In the genomic region with DNA sequence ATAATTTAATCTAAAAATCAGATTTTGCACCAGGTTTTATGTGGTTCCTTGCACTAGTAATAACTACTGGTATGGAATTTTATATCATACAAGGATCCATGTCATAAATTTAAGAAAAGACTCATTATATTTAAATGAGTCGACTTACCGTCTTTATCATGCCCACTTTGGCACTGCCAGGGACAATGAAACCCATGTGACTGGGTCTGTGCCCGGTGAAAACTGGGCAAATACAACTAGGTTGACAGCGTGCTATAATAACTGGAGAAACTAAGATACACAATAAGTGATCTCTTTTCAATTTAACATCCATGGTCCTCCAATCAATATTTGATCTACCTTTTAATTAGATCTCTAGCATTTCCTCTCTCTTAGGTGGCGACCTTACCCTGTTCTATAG, we compare ENCODE assay signal across 32 cellular contexts.
"Had no signal": no experiment of that assay in that cellular context is flagged by ENCODE, and none has a peak within 500 bp of the region (broad histone marks: within the 10 kb centered on the region; RNA-seq: fewer than 3 reads in every experiment).

No MANE protein-coding gene starts in this region.

- H3K9me3 ChIP-seq: adrenal gland, colonic mucosa, gastroesophageal sphincter had no signal

- ATAC-seq: activated CD4-positive, CD25-positive, alpha-beta regulatory T cell treated with anti-CD3 and anti-CD28 coated beads, Interleukin-2, amount 50 U/mL, for 24 hours; activated CD8-positive, alpha-beta memory T cell treated with anti-CD3 and anti-CD28 coated beads, Interleukin-2, amount 10 ng/mL, durations not matched to agents 7 days and 5 days; activated CD8-positive, alpha-beta T cell treated with anti-CD3 and anti-CD28 coated beads, Interleukin-2, amount 10 ng/mL, durations not matched to agents 7 days and 5 days; activated naive CD4-positive, alpha-beta T cell treated with anti-CD3 and anti-CD28 coated beads, Interleukin-2, amount 50 U/mL, for 72 hours; gastroesophageal sphincter; T-helper 17 cell had no signal

- H3K4me1 Mint-ChIP-seq: brain had no signal

- H3K27me3 ChIP-seq: adrenal gland, breast epithelium, cardiac muscle cell, colonic mucosa, esophagus squamous epithelium, gastroesophageal sphincter had no signal

- H3K27me3 Mint-ChIP-seq: activated B cell treated with CpG ODN at 0.5 μM for 24 hours; activated CD4-positive, alpha-beta memory T cell treated with anti-CD3 and anti-CD28 coated beads for 36 hours; activated CD8-positive, alpha-beta memory T cell treated with anti-CD3 and anti-CD28 coated beads, Interleukin-2, amount 10 ng/mL, durations not matched to agents 7 days and 5 days; activated naive CD4-positive, alpha-beta T cell treated with anti-CD3 and anti-CD28 coated beads, Interleukin-2, amount 10 ng/mL, durations not matched to agents 7 days and 5 days; brain; T-helper 17 cell had no signal

- DNase-seq: activated B cell treated with CpG ODN at 0.5 μM for 24 hours; activated CD4-positive, alpha-beta memory T cell treated with anti-CD3 and anti-CD28 coated beads for 36 hours; activated CD4-positive, alpha-beta T cell treated with anti-CD3 and anti-CD28 coated beads for 48 hours; activated CD8-positive, alpha-beta memory T cell treated with anti-CD3 and anti-CD28 coated beads, Interleukin-2, amount 10 ng/mL, durations not matched to agents 7 days and 5 days; activated CD8-positive, alpha-beta memory T cell treated with anti-CD3 and anti-CD28 coated beads, Interleukin-2, amount 50 U/mL, for 4 hours; activated CD8-positive, alpha-beta T cell treated with anti-CD3 and anti-CD28 coated beads, Interleukin-2, amount 10 ng/mL, durations not matched to agents 7 days and 5 days; activated effector memory CD4-positive, alpha-beta T cell treated with anti-CD3 and anti-CD28 coated beads, Interleukin-2, amount 50 U/mL, for 16 hours; activated naive CD4-positive, alpha-beta T cell treated with anti-CD3 and anti-CD28 coated beads, Interleukin-2, amount 10 ng/mL, durations not matched to agents 7 days and 5 days; activated T-cell treated with anti-CD3 and anti-CD28 coated beads, Interleukin-2, amount 50 U/mL, for 1 hour; activated T-cell treated with anti-CD3 and anti-CD28 coated beads, Interleukin-2, amount 50 U/mL, for 48 hours; adrenal gland; aorta; central memory CD4-positive, alpha-beta T cell; cerebellar nuclear complex; colonic mucosa; effector CD8-positive, alpha-beta T cell; esophagus squamous epithelium; foreskin melanocyte; T-helper 1 cell; T-helper 17 cell; T1000; WERI-Rb-1 had no signal

- H3K27ac Mint-ChIP-seq: activated B cell treated with CpG ODN at 0.5 μM for 24 hours; activated CD4-positive, alpha-beta memory T cell treated with anti-CD3 and anti-CD28 coated beads for 36 hours; activated CD8-positive, alpha-beta memory T cell treated with anti-CD3 and anti-CD28 coated beads, Interleukin-2, amount 10 ng/mL, durations not matched to agents 7 days and 5 days; activated CD8-positive, alpha-beta T cell treated with anti-CD3 and anti-CD28 coated beads, Interleukin-2, amount 10 ng/mL, durations not matched to agents 7 days and 5 days; activated naive CD4-positive, alpha-beta T cell treated with anti-CD3 and anti-CD28 coated beads, Interleukin-2, amount 10 ng/mL, durations not matched to agents 7 days and 5 days; activated naive CD4-positive, alpha-beta T cell treated with anti-CD3 and anti-CD28 coated beads, Interleukin-2, amount 50 U/mL, for 72 hours; activated T-helper 1 cell treated with anti-CD3 and anti-CD28 coated beads, Interleukin-12 subunit alpha, Interleukin-12 subunit beta, Interleukin-2, Interleukin-4 antibody, amounts not matched to agents 30 ng/mL and 10 ng/mL and 1 ng/mL, durations not matched to agents 14 hours and 24 hours and 36 hours; activated T-helper 2 cell treated with anti-CD3 and anti-CD28 coated beads, Interferon-gamma antibody, Interleukin-2, Interleukin-4, amounts not matched to agents 10 μg/mL and 5 μg/mL and 100 μg/mL, durations not matched to agents 14 hours and 24 hours and 36 hours; brain had no signal

- H3K4me3 ChIP-seq: adrenal gland, breast epithelium, cardiac muscle cell, colonic mucosa, esophagus squamous epithelium, gastroesophageal sphincter had no signal

- H3K4me1 ChIP-seq: breast epithelium, colonic mucosa, esophagus squamous epithelium had no signal

- H3K27ac ChIP-seq: adrenal gland, breast epithelium, cardiac muscle cell, colonic mucosa, epithelial cell of prostate, esophagus squamous epithelium, gastroesophageal sphincter, WERI-Rb-1 had no signal

- H3K9me3 Mint-ChIP-seq: activated B cell treated with CpG ODN at 0.5 μM for 24 hours had no signal

- H3K4me3 Mint-ChIP-seq: activated B cell treated with CpG ODN at 0.5 μM for 24 hours; activated CD4-positive, alpha-beta memory T cell treated with anti-CD3 and anti-CD28 coated beads for 36 hours; activated CD8-positive, alpha-beta memory T cell treated with anti-CD3 and anti-CD28 coated beads, Interleukin-2, amount 10 ng/mL, durations not matched to agents 7 days and 5 days; activated CD8-positive, alpha-beta T cell treated with anti-CD3 and anti-CD28 coated beads, Interleukin-2, amount 10 ng/mL, durations not matched to agents 7 days and 5 days; activated naive CD4-positive, alpha-beta T cell treated with anti-CD3 and anti-CD28 coated beads, Interleukin-2, amount 10 ng/mL, durations not matched to agents 7 days and 5 days; activated T-helper 1 cell treated with anti-CD3 and anti-CD28 coated beads, Interleukin-12 subunit alpha, Interleukin-12 subunit beta, Interleukin-2, Interleukin-4 antibody, amounts not matched to agents 30 ng/mL and 10 ng/mL and 1 ng/mL, durations not matched to agents 14 hours and 24 hours and 36 hours; brain; T-helper 17 cell; T-helper 2 cell treated with Interferon-gamma antibody and Interleukin-4, amounts not matched to agents 5 μg/mL and 100 μg/mL, for 36 hours had no signal

- H3K36me3 ChIP-seq: adrenal gland, breast epithelium, colonic mucosa, WERI-Rb-1 had no signal
